ENCODE assay signal across 30 cellular contexts in the genomic region with DNA sequence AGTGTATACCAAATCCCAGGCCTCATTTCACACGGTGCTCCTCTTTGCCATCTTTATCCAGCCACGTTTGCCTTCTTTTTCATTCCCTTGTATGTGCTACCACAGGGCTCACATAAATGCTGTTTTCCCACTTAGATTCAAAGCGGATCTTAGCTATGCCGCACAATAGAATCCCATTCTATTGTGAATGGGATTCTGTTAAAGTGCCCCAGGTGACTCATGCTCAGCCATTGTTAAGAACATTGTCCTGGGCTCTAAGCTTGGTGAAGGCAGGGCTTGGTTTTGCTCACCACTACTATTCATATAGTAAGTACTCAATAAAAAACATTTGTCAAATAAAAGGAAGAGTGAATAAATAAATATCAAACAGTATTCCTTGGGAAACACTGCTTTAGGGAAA.
"Had no signal": no experiment of that assay in that cellular context is flagged by ENCODE, and none has a peak within 500 bp of the region (broad histone marks: within the 10 kb centered on the region; RNA-seq: fewer than 3 reads in every experiment).

No MANE protein-coding gene starts in this region.

- H3K27ac ChIP-seq: esophagus muscularis mucosa, foreskin keratinocyte, heart left ventricle, left lung, lower lobe of right lung, neutrophil, ovary, prostate gland, skin epidermis, thoracic aorta, uterus had no signal

- FAIRE-seq: bronchial epithelial cell, colon, islet of Langerhans had no signal

- ATAC-seq: activated CD4-positive, alpha-beta T cell treated with anti-CD3 and anti-CD28 coated beads for 36 hours; activated CD8-positive, alpha-beta memory T cell treated with anti-CD3 and anti-CD28 coated beads, Interleukin-2, amount 10 ng/mL, durations not matched to agents 7 days and 5 days; activated CD8-positive, alpha-beta T cell treated with anti-CD3 and anti-CD28 coated beads, Interleukin-2, amount 10 ng/mL, durations not matched to agents 7 days and 5 days; activated naive CD4-positive, alpha-beta T cell treated with anti-CD3 and anti-CD28 coated beads, Interleukin-2, amount 50 U/mL, for 72 hours; foreskin keratinocyte; heart left ventricle; left lung; lower lobe of right lung; natural killer cell; sciatic nerve; stimulated activated naive CD8-positive, alpha-beta T cell treated with anti-CD3 and anti-CD28 coated beads, Interleukin-15, Interleukin-2, amounts not matched to agents 100 U/mL and 50 U/mL, for 24 hours had no signal

- H3K4me1 ChIP-seq: foreskin keratinocyte, heart left ventricle, left lung, lower lobe of right lung, prostate gland, uterus had no signal

- H3K27me3 ChIP-seq: esophagus muscularis mucosa, foreskin keratinocyte, heart left ventricle, left lung, neutrophil, ovary, uterus had no signal

- H3K9me3 ChIP-seq: esophagus muscularis mucosa, heart left ventricle, left lung, lower lobe of right lung, neutrophil, ovary, prostate gland, thoracic aorta, uterus had no signal

- H3K4me3 ChIP-seq: esophagus muscularis mucosa, heart left ventricle, left lung, lower lobe of right lung, ovary, prostate gland, skin epidermis, thoracic aorta, uterus had no signal

- H3K36me3 ChIP-seq: esophagus muscularis mucosa, heart left ventricle, left lung, lower lobe of right lung, neutrophil, ovary, prostate gland, thoracic aorta, uterus had no signal

- DNase-seq: activated CD4-positive, alpha-beta T cell treated with anti-CD3 and anti-CD28 coated beads for 36 hours; activated CD4-positive, CD25-positive, alpha-beta regulatory T cell; activated CD8-positive, alpha-beta memory T cell treated with anti-CD3 and anti-CD28 coated beads, Interleukin-2, amount 10 ng/mL, durations not matched to agents 7 days and 5 days; activated CD8-positive, alpha-beta T cell treated with anti-CD3 and anti-CD28 coated beads, Interleukin-2, amount 10 ng/mL, durations not matched to agents 7 days and 5 days; activated naive CD4-positive, alpha-beta T cell; activated T-cell treated with anti-CD3 and anti-CD28 coated beads, Interleukin-2, amount 50 U/mL, for 48 hours; dermis blood vessel endothelial cell; effector CD4-positive, alpha-beta T cell; foreskin keratinocyte; heart left ventricle; left lung; lower lobe of right lung; mesenchymal stem cell; natural killer cell; ovary; retina; stimulated activated CD4-positive, alpha-beta T cell treated with anti-CD3 and anti-CD28 coated beads, Interleukin-12 subunit alpha, Interleukin-12 subunit beta, amount 100 ng/mL, for 4 hours; stimulated activated CD4-positive, alpha-beta T cell treated with anti-CD3 and anti-CD28 coated beads, Interleukin-4, amount 100 ng/mL, for 1 hour; stimulated activated naive CD8-positive, alpha-beta T cell treated with anti-CD3 and anti-CD28 coated beads, Interleukin-15, Interleukin-2, amounts not matched to agents 100 U/mL and 50 U/mL, for 24 hours; uterus had no signal
